ENCODE assay signal across 14 cellular contexts in the genomic region with DNA sequence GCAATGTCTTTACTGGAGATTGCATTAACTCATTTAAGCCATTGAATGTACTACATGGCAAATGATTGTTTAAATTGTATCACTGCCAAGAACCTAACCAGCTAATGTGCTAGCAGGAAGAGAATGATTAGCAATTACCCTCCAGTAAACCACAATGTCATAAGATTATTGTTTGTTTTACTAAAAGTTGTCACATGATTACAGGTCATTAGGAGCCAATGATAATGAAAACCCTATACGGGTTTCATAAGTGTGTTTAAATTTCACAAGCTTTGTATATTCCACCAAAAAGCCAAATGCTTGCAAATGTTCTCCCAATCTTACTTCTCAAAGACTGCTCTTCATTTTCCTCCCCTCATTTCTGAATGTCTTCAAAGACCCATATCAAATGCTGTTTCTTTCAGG.
DNase-seq lines count a peak whose midpoint lies in the region; ATAC-seq and TF ChIP-seq lines count a peak whose summit lies in the region.
"Had no signal": no experiment of that assay in that cellular context is flagged by ENCODE, and none has a peak within 500 bp of the region (broad histone marks: within the 10 kb centered on the region; RNA-seq: fewer than 3 reads in every experiment).

No MANE protein-coding gene starts in this region.

- peak overlapping the region; percentile 85; the same call in 1 of the 2 replicates for H3K27ac ChIP-seq in IMR-90 (ENCODE audit: insufficient read depth, low read length)
- H3K27ac ChIP-seq in prostate gland: no peak overlapping the region
- H3K27ac ChIP-seq: foreskin keratinocyte, left ventricle myocardium inferior had no signal

- DNase-seq in AG09319 (ENCODE audit: extremely low read depth, low read depth) (peak; percentile 39), IMR-90 (peak; percentile 57), RPMI7951 (ENCODE audit: low read depth) (peak; percentile 28), fibroblast of peridontal ligament (ENCODE audit: extremely low read depth) (peak; percentile 69), prostate gland (ENCODE audit: low spot score) (no peak), GDM1 (lab: John Stamatoyannopoulos, UW) (no peak)
- DNase-seq in activated CD8-positive, alpha-beta memory T cell treated with anti-CD3 and anti-CD28 coated beads, Interleukin-2, amount 50 U/mL, for 48 hours: no peak
- DNase-seq: activated T-cell treated with anti-CD3 and anti-CD28 coated beads, Interleukin-2, amount 50 U/mL, for 72 hours; foreskin keratinocyte; left ventricle myocardium inferior; NCI-H526 treated with DMSO at 0.1 percent for 48 hours had no signal

- H4K5ac ChIP-seq in IMR-90 (ENCODE audit: low read depth, low read length): peak overlapping the region; percentile 74; the same call in 1 of the 2 replicates

- H3K56ac ChIP-seq in IMR-90 (ENCODE audit: extremely low read depth, insufficient read depth, low read length): no peak overlapping the region

- H3K4me2 ChIP-seq in IMR-90 (ENCODE audit: low read depth, low read length): peak overlapping the region; percentile 65

- no CpG with 5 or more reads among the region's 1 CpG for WGBS in IMR-90 (ENCODE audit: extremely low coverage in 2 of 2, insufficient read length in 1 of 2), 2 experiments
- 24% methylated on average over 1 of the region's 1 CpG for WGBS in prostate gland

- TF ChIP-seq CTCF in AG09319 (IDR thresholded peaks at IDR 0.05; ENCODE audit: low read depth, low read length) (no peak), IMR-90 (conservative IDR thresholded peaks at IDR 0.05; ENCODE audit: low read depth, low read length) (no peak), prostate gland (IDR thresholded peaks at IDR 0.05) (no peak)

- H3K9ac ChIP-seq in IMR-90 (ENCODE audit: low read depth, low read length): no peak overlapping the region

- no peaks in the 10 kb centered on the region for H4K20me1 ChIP-seq in IMR-90 (ENCODE audit: insufficient read depth, low read length)

- no peak overlapping the region for H4K8ac ChIP-seq in IMR-90 (ENCODE audit: low read depth in 2 of 2, low read length in 2 of 2)

- POLR2A ChIA-PET in IMR-90 (lab: Charles Lee; ENCODE audit: unreplicated experiment): no interaction called here

- no peaks in the 10 kb centered on the region for H3K9me3 ChIP-seq in IMR-90 (ENCODE audit: control insufficient read depth, insufficient read depth, low read length)
- H3K9me3 ChIP-seq in prostate gland: no peaks in the 10 kb centered on the region
- H3K9me3 ChIP-seq: left ventricle myocardium inferior had no signal

- H3K79me1 ChIP-seq in IMR-90 (ENCODE audit: low read depth in 1 of 2, low read length in 2 of 2): no peaks in the 10 kb centered on the region

- CTCF ChIA-PET in IMR-90 (lab: Yijun Ruan, JAX): no interaction called here

- no peak overlapping the region for H2BK120ac ChIP-seq in IMR-90 (ENCODE audit: low read depth, low read length)

- H3K4ac ChIP-seq in IMR-90 (ENCODE audit: low read depth, low read length): no peak overlapping the region

- H3K9me1 ChIP-seq in IMR-90 (ENCODE audit: insufficient read depth, low read length): no peaks in the 10 kb centered on the region

- H2BK20ac ChIP-seq in IMR-90 (ENCODE audit: low read depth, low read length): no peak overlapping the region

- H3K27me3 ChIP-seq in IMR-90 (ENCODE audit: control insufficient read depth, insufficient read depth, low read length) (peaks cover 8% of the 10 kb centered on the region), prostate gland (replicated peaks; ENCODE audit: insufficient read depth) (no peaks in the 10 kb centered on the region)
- H3K27me3 ChIP-seq: foreskin keratinocyte had no signal

- dilution Hi-C loops in IMR-90 (cut with HindIII; ENCODE audit: low sequenced_read_pairs, unreplicated experiment): no loop called here

- H2AK5ac ChIP-seq in IMR-90 (ENCODE audit: low read depth, low read length): no peak overlapping the region

- H2AK9ac ChIP-seq in IMR-90 (replicated peaks; ENCODE audit: low read depth, low read length, poor library complexity): no peak overlapping the region

- no peak for TF ChIP-seq RAD21 in IMR-90 (IDR thresholded peaks at IDR 0.05; ENCODE audit: low read length)

- no peak overlapping the region for H3K23ac ChIP-seq in IMR-90 (ENCODE audit: low read depth, low read length)

- no peak for TF ChIP-seq POLR2A in IMR-90 (IDR thresholded peaks at IDR 0.05; ENCODE audit: low read depth, low read length)
- TF ChIP-seq POLR2A in GM18505 (IDR thresholded peaks at IDR 0.05; ENCODE audit: borderline replicate concordance, extremely low read depth, insufficient read depth, insufficient read length): no peak
- TF ChIP-seq POLR2A in prostate gland (IDR thresholded peaks at IDR 0.05): no peak

- no peak overlapping the region for H3K14ac ChIP-seq in IMR-90 (replicated peaks; ENCODE audit: low read depth, low read length)

- no peak overlapping the region for H2BK5ac ChIP-seq in IMR-90 (ENCODE audit: low read depth, low read length, poor library complexity, severe bottlenecking)

- no peak overlapping the region for H2BK15ac ChIP-seq in IMR-90 (ENCODE audit: low read depth, low read length)

- BruUV-seq in IMR-90 (replicated peaks; lab: Mats Ljungman, UMichigan): no TSS peak

- intact Hi-C loops in IMR-90 (cut with micrococcal nuclease) (no loop called here), prostate gland (cut with DNase I) (no loop called here)

- peaks cover 4% of the 10 kb centered on the region; the same call in 1 of the 2 replicates for H3K4me1 ChIP-seq in IMR-90 (ENCODE audit: control insufficient read depth, insufficient read depth, low read length)
- no peaks in the 10 kb centered on the region for H3K4me1 ChIP-seq in prostate gland (replicated peaks)
- H3K4me1 ChIP-seq: foreskin keratinocyte, left ventricle myocardium inferior had no signal

- no peak overlapping the region for H3K4me3 ChIP-seq in IMR-90 (ENCODE audit: insufficient read depth, low read depth, low read length)
- H3K4me3 ChIP-seq in prostate gland: no peak overlapping the region
- H3K4me3 ChIP-seq: left ventricle myocardium inferior had no signal

- peak overlapping the region; percentile 86 for H3K18ac ChIP-seq in IMR-90 (ENCODE audit: low read depth, low read length)

- no peak overlapping the region for H4K91ac ChIP-seq in IMR-90 (ENCODE audit: insufficient read depth, low read depth, low read length)

- H2AFZ ChIP-seq in IMR-90 (replicated peaks; ENCODE audit: low read length, poor library complexity): no peak overlapping the region

- in situ Hi-C loops in IMR-90 (cut with MboI; ENCODE audit: low sequenced_read_pairs): no loop called here

- H3K36me3 ChIP-seq in IMR-90 (ENCODE audit: control insufficient read depth, insufficient read depth, low read length) (no peaks in the 10 kb centered on the region), prostate gland (no peaks in the 10 kb centered on the region)
- H3K36me3 ChIP-seq: left ventricle myocardium inferior had no signal

- ATAC-seq in IMR-90 (ENCODE audit: low read depth): peak; percentile 63
- ATAC-seq in GM18505 (IDR thresholded peaks at IDR 0.05; ENCODE audit: unreplicated experiment): no peak
- ATAC-seq: activated CD4-positive, CD25-positive, alpha-beta regulatory T cell treated with anti-CD3 and anti-CD28 coated beads, Interleukin-2, amount 50 U/mL, for 24 hours; activated T-cell treated with anti-CD3 and anti-CD28 coated beads, Interleukin-2, amount 50 U/mL, for 72 hours; foreskin keratinocyte; SK-N-SH treated with all-trans-retinoic acid at 6 μM for 48 hours had no signal

TF ChIP-seq in IMR-90, 13 proteins besides CTCF, POLR2A, EP300 and RAD21:
- TF ChIP-seq MAFK (IDR thresholded peaks at IDR 0.05; ENCODE audit: low read depth, low read length): no peak

Comparison
In these comparisons a context has a peak if more than half of its experiments do, and no peak if none do; other contexts are left out.
1. DNase-seq: peak in AG09319 (single experiment), IMR-90 (single experiment), RPMI7951 (single experiment) and fibroblast of peridontal ligament (single experiment); none in prostate gland (single experiment), activated CD8-positive, alpha-beta memory T cell treated with anti-CD3 and anti-CD28 coated beads, Interleukin-2, amount 50 U/mL, for 48 hours (single experiment) and GDM1 (single experiment).